Comparison of ENCODE assay signal across 8 cellular contexts in genomic region chr2:102619414-102620319, GRCh38. TPM values are rescaled to one million over a fixed set of nuclear protein-coding genes. Genes with fewer than 3 reads are reported as not detected.
DNase-seq lines count a peak whose midpoint lies in the region; ATAC-seq and TF ChIP-seq lines count a peak whose summit lies in the region.

SLC9A2 (plus strand) TSS chr2:102619553; CDS start chr2:102619849, 296 bp downstream.

- peak; percentile 61 to 69 for ATAC-seq in right cardiac atrium
- no peak for ATAC-seq in HG03108 (IDR thresholded peaks at IDR 0.05; ENCODE audit: unreplicated experiment)

- no peak for DNase-seq in CD8-positive, alpha-beta memory T cell
- DNase-seq in activated T-helper 2 cell treated with anti-CD3 and anti-CD28 coated beads, Interferon-gamma antibody, Interleukin-2, Interleukin-4, amounts not matched to agents 10 μg/mL and 5 μg/mL and 100 μg/mL, durations not matched to agents 14 hours and 24 hours and 36 hours (ENCODE audit: low spot score): no peak
- DNase-seq in right cardiac atrium (peak in 2 of 3 donors; percentile 32 to 48), retinal pigment epithelial cell (ENCODE audit: low read depth) (no peak), NK-92 (lab: John Stamatoyannopoulos, UW; ENCODE audit: unreplicated experiment) (no peak), KG1 (lab: John Stamatoyannopoulos, UW) (no peak)

- H3K4me3 ChIP-seq in CD8-positive, alpha-beta memory T cell (ENCODE audit: low read length): peak within 1 kb of the TSS; percentile 13
- peak within 1 kb of the TSS; percentile 75 for H3K4me3 ChIP-seq in HUES6 (ENCODE audit: low read depth, low read length)
- H3K4me3 ChIP-seq in right cardiac atrium (ENCODE audit: low read length): peak within 1 kb of the TSS; percentile 46
- peak within 1 kb of the TSS; percentile 41 for H3K4me3 ChIP-seq in retinal pigment epithelial cell (ENCODE audit: low read length)

- no peak for TF ChIP-seq CTCF in retinal pigment epithelial cell (conservative IDR thresholded peaks at IDR 0.05; ENCODE audit: low read depth, low read length)

- H3K27me3 ChIP-seq in CD8-positive, alpha-beta memory T cell (ENCODE audit: insufficient read depth, low read length, poor library complexity, severe bottlenecking): peaks cover 18% of the 10 kb centered on the region
- H3K27me3 ChIP-seq in HUES6 (ENCODE audit: control insufficient read depth, insufficient read depth, low read length): peaks cover 80% of the 10 kb centered on the region
- H3K27me3 ChIP-seq in right cardiac atrium (ENCODE audit: control insufficient read depth, insufficient read depth): peaks cover 8% of the 10 kb centered on the region

- no peak within 1 kb of the TSS for H3K27ac Mint-ChIP-seq in CD8-positive, alpha-beta memory T cell
- no peak within 1 kb of the TSS for H3K27ac Mint-ChIP-seq in activated T-helper 2 cell treated with anti-CD3 and anti-CD28 coated beads, Interferon-gamma antibody, Interleukin-2, Interleukin-4, amounts not matched to agents 10 μg/mL and 5 μg/mL and 100 μg/mL, durations not matched to agents 14 hours and 24 hours and 36 hours

- no peaks in the 10 kb centered on the region for H3K4me1 ChIP-seq in CD8-positive, alpha-beta memory T cell (ENCODE audit: insufficient read depth, low read length)
- H3K4me1 ChIP-seq in HUES6 (ENCODE audit: control insufficient read depth, insufficient read depth, low read length): peaks cover 14% of the 10 kb centered on the region
- no peaks in the 10 kb centered on the region for H3K4me1 ChIP-seq in right cardiac atrium (ENCODE audit: control insufficient read depth, insufficient read depth, low read length)

- H3K9ac ChIP-seq in HUES6 (ENCODE audit: low read length): peak within 1 kb of the TSS; percentile 20

- no peaks in the 10 kb centered on the region for H3K9me3 Mint-ChIP-seq in CD8-positive, alpha-beta memory T cell
- no peaks in the 10 kb centered on the region for H3K9me3 Mint-ChIP-seq in activated T-helper 2 cell treated with anti-CD3 and anti-CD28 coated beads, Interferon-gamma antibody, Interleukin-2, Interleukin-4, amounts not matched to agents 10 μg/mL and 5 μg/mL and 100 μg/mL, durations not matched to agents 14 hours and 24 hours and 36 hours

- H3K4me1 Mint-ChIP-seq in CD8-positive, alpha-beta memory T cell: peaks cover 7 to 16% (median 10%) of the 10 kb centered on the region in 3 donors
- peaks cover 11% of the 10 kb centered on the region for H3K4me1 Mint-ChIP-seq in activated T-helper 2 cell treated with anti-CD3 and anti-CD28 coated beads, Interferon-gamma antibody, Interleukin-2, Interleukin-4, amounts not matched to agents 10 μg/mL and 5 μg/mL and 100 μg/mL, durations not matched to agents 14 hours and 24 hours and 36 hours (ENCODE audit: low read depth)

- no peaks in the 10 kb centered on the region for H3K36me3 Mint-ChIP-seq in CD8-positive, alpha-beta memory T cell
- no peaks in the 10 kb centered on the region for H3K36me3 Mint-ChIP-seq in activated T-helper 2 cell treated with anti-CD3 and anti-CD28 coated beads, Interferon-gamma antibody, Interleukin-2, Interleukin-4, amounts not matched to agents 10 μg/mL and 5 μg/mL and 100 μg/mL, durations not matched to agents 14 hours and 24 hours and 36 hours (ENCODE audit: low read depth)

- no peak within 1 kb of the TSS for H3K27ac ChIP-seq in CD8-positive, alpha-beta memory T cell (ENCODE audit: low read depth, low read length)
- H3K27ac ChIP-seq in HUES6 (ENCODE audit: low read depth, low read length) (no peak within 1 kb of the TSS), right cardiac atrium (ENCODE audit: low read length) (no peak within 1 kb of the TSS)

- peak within 1 kb of the TSS; percentile 3 to 80 (median 61) for H3K4me3 Mint-ChIP-seq in CD8-positive, alpha-beta memory T cell
- peak within 1 kb of the TSS; percentile 58 for H3K4me3 Mint-ChIP-seq in activated T-helper 2 cell treated with anti-CD3 and anti-CD28 coated beads, Interferon-gamma antibody, Interleukin-2, Interleukin-4, amounts not matched to agents 10 μg/mL and 5 μg/mL and 100 μg/mL, durations not matched to agents 14 hours and 24 hours and 36 hours (ENCODE audit: low read depth)

- WGBS in right cardiac atrium: 3% methylated on average over 85 of the region's 85 CpGs

- POLR2A ChIA-PET in CD8-positive, alpha-beta memory T cell (lab: Charles Lee): no interaction called here

- no peaks in the 10 kb centered on the region for H3K9me3 ChIP-seq in CD8-positive, alpha-beta memory T cell (ENCODE audit: low read length)
- H3K9me3 ChIP-seq in HUES6 (ENCODE audit: control insufficient read depth, insufficient read depth, low read depth, low read length) (no peaks in the 10 kb centered on the region), right cardiac atrium (ENCODE audit: control insufficient read depth, low read length) (no peaks in the 10 kb centered on the region)

- intact Hi-C loops in activated T-helper 2 cell treated with anti-CD3 and anti-CD28 coated beads, Interferon-gamma antibody, Interleukin-2, Interleukin-4, amounts not matched to agents 10 μg/mL and 5 μg/mL and 100 μg/mL, durations not matched to agents 14 hours and 24 hours and 36 hours (cut with micrococcal nuclease): loop anchor here (5.0 to 10.0 kb wide), 2 partner anchors 85 to 97 kb away; no protein-coding TSS in a partner anchor
- intact Hi-C loops in right cardiac atrium (cut with DNase I): no loop called here

- H3K36me3 ChIP-seq in CD8-positive, alpha-beta memory T cell (ENCODE audit: insufficient read depth, low read length): no peaks in the 10 kb centered on the region
- no peaks in the 10 kb centered on the region for H3K36me3 ChIP-seq in HUES6 (ENCODE audit: control insufficient read depth, insufficient read depth, low read length)

- peaks cover 31 to 61% of the 10 kb centered on the region in 2 donors for H3K27me3 Mint-ChIP-seq in CD8-positive, alpha-beta memory T cell
- peaks cover 65% of the 10 kb centered on the region for H3K27me3 Mint-ChIP-seq in activated T-helper 2 cell treated with anti-CD3 and anti-CD28 coated beads, Interferon-gamma antibody, Interleukin-2, Interleukin-4, amounts not matched to agents 10 μg/mL and 5 μg/mL and 100 μg/mL, durations not matched to agents 14 hours and 24 hours and 36 hours (ENCODE audit: low read depth)

- CTCF ChIA-PET in CD8-positive, alpha-beta memory T cell (lab: Charles Lee): no interaction called here

RNA-seq across cellular contexts. Expression of gene SLC9A2, which starts in this region (rescaled TPM):
- not detected for total RNA-seq in CD8-positive, alpha-beta memory T cell
- not detected for polyA plus RNA-seq in CD8-positive, alpha-beta memory T cell
- total RNA-seq in activated T-helper 2 cell treated with anti-CD3 and anti-CD28 coated beads, Interferon-gamma antibody, Interleukin-2, Interleukin-4, amounts not matched to agents 10 μg/mL and 5 μg/mL and 100 μg/mL, durations not matched to agents 14 hours and 24 hours and 36 hours: not detected in 2 replicates
- total RNA-seq in right cardiac atrium: under 1 TPM in 1 of 4 donors, not detected in 3; 0.12 TPM
- 0.02 TPM for polyA plus RNA-seq in right cardiac atrium

Comparison
In these comparisons a context has a peak if more than half of its experiments do, and no peak if none do; other contexts are left out.
1. Peak in DNase-seq, ATAC-seq and H3K4me3 ChIP-seq in right cardiac atrium; RNA of the gene not detected or under 1 TPM.
2. H3K4me3 ChIP-seq: peak in every context shown above with its lines; median percentile 75 in HUES6; 46 in right cardiac atrium; 41 in retinal pigment epithelial cell; 13 in CD8-positive, alpha-beta memory T cell.